13 cellular contexts compared by ENCODE assay signal in the genomic region with DNA sequence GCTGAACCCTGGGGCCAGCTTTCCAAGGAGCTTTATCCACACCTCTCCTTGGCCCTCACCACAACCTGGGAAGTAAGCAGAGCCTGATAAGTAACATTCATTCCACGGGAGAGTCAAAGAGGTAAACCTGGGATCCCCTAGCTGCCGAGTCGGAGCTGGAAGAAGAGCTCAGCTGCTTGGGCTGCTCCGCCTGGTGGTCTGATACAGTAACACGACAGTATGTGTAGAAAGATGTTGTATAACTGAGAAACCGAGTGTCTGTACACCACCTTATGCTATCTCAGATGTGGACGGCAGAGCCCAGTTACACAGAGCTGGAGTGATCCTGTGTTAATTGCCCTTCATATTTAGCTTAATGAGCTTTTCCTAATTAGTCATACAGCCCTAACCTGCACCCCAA.
DNase-seq lines count a peak whose midpoint lies in the region; ATAC-seq, FAIRE-seq and TF ChIP-seq lines count a peak whose summit lies in the region.
"Had no signal": no experiment of that assay in that cellular context is flagged by ENCODE, and none has a peak within 500 bp of the region (broad histone marks: within the 10 kb centered on the region; RNA-seq: fewer than 3 reads in every experiment).

No MANE protein-coding gene starts in this region.

- H3K4me1 ChIP-seq in HepG2 (ENCODE audit: insufficient read depth, low read length) = no peaks in the 10 kb centered on the region
- peaks cover 0 to 8% (median 0%) of the 10 kb centered on the region in 4 donors for H3K4me1 ChIP-seq in right lobe of liver
- H3K4me1 ChIP-seq: uterus had no signal

- H3K36me3 Mint-ChIP-seq in chondrocyte (ENCODE audit: low read depth) = no peaks in the 10 kb centered on the region

- in situ Hi-C loops in HepG2 (cut with HindIII; ENCODE audit: extremely low pct_ligation_motif_present, low pct_unique_long_range_greater_than_20kb) = no loop called here

- TF ChIP-seq RAD21 in HepG2 (CRISPR knock-in tag; IDR thresholded peaks at IDR 0.05) = no peak

- H3K79me2 ChIP-seq in HepG2 (ENCODE audit: insufficient read depth, low read length) = no peaks in the 10 kb centered on the region

- 0 out of 2 replicates have a peak, but pooled peaks cover 6% of the 10 kb centered on the region for H3K9me3 ChIP-seq in HepG2 (ENCODE audit: low read length)
- H3K9me3 ChIP-seq in right lobe of liver = no peaks in the 10 kb centered on the region
- H3K9me3 ChIP-seq: uterus had no signal

- DNase-seq in HepG2 (ENCODE audit: low spot score) (peak; percentile 35), right lobe of liver (no peak), NCI-H2227 treated with DMSO at 0.1 percent for 48 hours (lab: John Stamatoyannopoulos, UW) (peak; percentile 24), chondrocyte (ENCODE audit: low spot score) (no peak), HK-2 (ENCODE audit: unreplicated experiment) (no peak), NCI-H774 (lab: John Stamatoyannopoulos, UW) (no peak), NCI-H2029 (lab: John Stamatoyannopoulos, UW) (no peak)
- DNase-seq: activated CD4-positive, alpha-beta T cell treated with anti-CD3 and anti-CD28 coated beads for 36 hours; aorta; NCI-H524 treated with DMSO at 0.1 percent for 48 hours; stimulated activated CD4-positive, alpha-beta T cell treated with anti-CD3 and anti-CD28 coated beads, Interleukin-4, amount 100 ng/mL, for 24 hours; uterus had no signal

- no peak overlapping the region for H3K9ac ChIP-seq in HepG2 (ENCODE audit: insufficient read depth, low read depth, low read length)

- H3K9me3 Mint-ChIP-seq in chondrocyte (ENCODE audit: low read depth) = peaks cover 8% of the 10 kb centered on the region

- ATAC-seq in HepG2 (peak; percentile 94), right lobe of liver (no peak), HG03469 (IDR thresholded peaks at IDR 0.05; ENCODE audit: unreplicated experiment) (no peak)
- ATAC-seq: activated CD4-positive, alpha-beta T cell treated with anti-CD3 and anti-CD28 coated beads for 36 hours had no signal

- peaks cover 60% of the 10 kb centered on the region for H3K27me3 Mint-ChIP-seq in chondrocyte (ENCODE audit: low read depth)

- H3K4me3 ChIP-seq in HepG2 (replicated peaks in 1 of 3; ENCODE audit: insufficient read depth in 1 of 3, low read depth in 2 of 3, low read length in 3 of 3) (no peak overlapping the region), right lobe of liver (no peak overlapping the region)
- H3K4me3 ChIP-seq: uterus had no signal

- TF ChIP-seq POLR2A in HepG2 (IDR thresholded peaks at IDR 0.05; ENCODE audit: insufficient read depth in 1 of 2, low read depth in 2 of 2, low read length in 2 of 2) (no peak), right lobe of liver (IDR thresholded peaks at IDR 0.05) (no peak)

- 2% methylated on average over 7 of the region's 7 CpGs for WGBS in HepG2 (ENCODE audit: low lambda C conversion rate)
- WGBS in right lobe of liver (ENCODE audit: insufficient coverage, low coverage, low lambda C conversion rate, missing lambda C conversion rate) = 66% methylated on average over 7 of the region's 7 CpGs

- no peak overlapping the region for H2AFZ ChIP-seq in HepG2 (ENCODE audit: low read length)

- no peaks in the 10 kb centered on the region for H4K20me1 ChIP-seq in HepG2 (ENCODE audit: insufficient read depth, low read length)

- peak; percentile 32 for FAIRE-seq in HepG2 (lab: Jason Lieb, UNC)

- no peak overlapping the region for H3K4me2 ChIP-seq in HepG2 (ENCODE audit: low read depth, low read length)

- POLR2A ChIA-PET in HepG2 (lab: Yijun Ruan, JAX) = no interaction called here

- peak; percentile 47 for TF ChIP-seq CTCF in HepG2 (CRISPR knock-in tag; IDR thresholded peaks at IDR 0.05)
- TF ChIP-seq CTCF in right lobe of liver (IDR thresholded peaks at IDR 0.05) = no peak
- peak; percentile 65 for TF ChIP-seq CTCF in chondrocyte (IDR thresholded peaks at IDR 0.05)

- H3K27ac ChIP-seq in HepG2 (ENCODE audit: extremely low read length, insufficient read depth, low read length) (no peak overlapping the region), right lobe of liver (no peak overlapping the region)
- H3K27ac ChIP-seq: uterus had no signal

- no peak for TF ChIP-seq EP300 in HepG2 (IDR thresholded peaks at IDR 0.05; ENCODE audit: low read depth in 2 of 2, low read length in 2 of 2)
- no peak for TF ChIP-seq EP300 in HepG2 (CRISPR knock-in tag; IDR thresholded peaks at IDR 0.05; ENCODE audit: borderline replicate concordance)

- H3K36me3 ChIP-seq in HepG2 (replicated peaks in 1 of 2; ENCODE audit: control insufficient read depth in 1 of 2, insufficient read depth in 2 of 2, low read length in 2 of 2) (no peaks in the 10 kb centered on the region), right lobe of liver (no peaks in the 10 kb centered on the region)
- H3K36me3 ChIP-seq: uterus had no signal

- CTCF ChIA-PET in HepG2 (lab: Yijun Ruan, JAX; ENCODE audit: low intra/inter-chr PET ratio, low total read pairs) = no interaction called here

- no peaks in the 10 kb centered on the region for H3K4me1 Mint-ChIP-seq in chondrocyte (ENCODE audit: low read depth)

- no peak overlapping the region for H3K4me3 Mint-ChIP-seq in chondrocyte (ENCODE audit: unreplicated experiment)
- H3K4me3 Mint-ChIP-seq: activated CD4-positive, alpha-beta T cell treated with anti-CD3 and anti-CD28 coated beads for 36 hours had no signal

- H3K27ac Mint-ChIP-seq in chondrocyte (ENCODE audit: unreplicated experiment) = no peak overlapping the region
- H3K27ac Mint-ChIP-seq: activated CD4-positive, alpha-beta T cell treated with anti-CD3 and anti-CD28 coated beads for 36 hours had no signal

- H3K27me3 ChIP-seq in HepG2 (ENCODE audit: control insufficient read depth in 1 of 2, insufficient read depth in 2 of 2, low read length in 2 of 2) (peaks cover 0 to 11% of the 10 kb centered on the region in 2 experiments; a peak in 2 of 5 replicates), right lobe of liver (no peaks in the 10 kb centered on the region)
- H3K27me3 ChIP-seq: uterus had no signal

- BruUV-seq in HepG2 (replicated peaks; lab: Mats Ljungman, UMichigan) = no TSS peak

- intact Hi-C loops in HepG2 (cut with micrococcal nuclease; ENCODE audit: unreplicated experiment) (loop anchor here (5.0 kb wide), 1 partner anchor 520 kb away; no protein-coding TSS in a partner anchor), right lobe of liver (cut with DNase I) (no loop called here)

TF ChIP-seq in HepG2, 621 proteins besides CTCF, POLR2A, EP300 and RAD21 (continues in another document):
- peak; percentile 54; the same call in 1 of the 2 replicates for TF ChIP-seq SMC3 (IDR thresholded peaks at IDR 0.05; ENCODE audit: low read length)
- TF ChIP-seq GATA4 (IDR thresholded peaks at IDR 0.05; ENCODE audit: borderline replicate concordance, low read depth) = no peak
- no peak for TF ChIP-seq HNF4G (IDR thresholded peaks at IDR 0.05; ENCODE audit: borderline replicate concordance, low read depth, low read length)
- TF ChIP-seq HNF4G (CRISPR knock-in tag; IDR thresholded peaks at IDR 0.05; ENCODE audit: borderline replicate concordance, low read depth) = no peak
- TF ChIP-seq, protein P1, sequence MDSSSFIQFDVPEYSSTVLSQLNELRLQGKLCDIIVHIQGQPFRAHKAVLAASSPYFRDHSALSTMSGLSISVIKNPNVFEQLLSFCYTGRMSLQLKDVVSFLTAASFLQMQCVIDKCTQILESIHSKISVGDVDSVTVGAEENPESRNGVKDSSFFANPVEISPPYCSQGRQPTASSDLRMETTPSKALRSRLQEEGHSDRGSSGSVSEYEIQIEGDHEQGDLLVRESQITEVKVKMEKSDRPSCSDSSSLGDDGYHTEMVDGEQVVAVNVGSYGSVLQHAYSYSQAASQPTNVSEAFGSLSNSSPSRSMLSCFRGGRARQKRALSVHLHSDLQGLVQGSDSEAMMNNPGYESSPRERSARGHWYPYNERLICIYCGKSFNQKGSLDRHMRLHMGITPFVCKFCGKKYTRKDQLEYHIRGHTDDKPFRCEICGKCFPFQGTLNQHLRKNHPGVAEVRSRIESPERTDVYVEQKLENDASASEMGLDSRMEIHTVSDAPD (CRISPR knock-in tag; IDR thresholded peaks at IDR 0.05) = no peak
- no peak for TF ChIP-seq GATAD1 (CRISPR knock-in tag; IDR thresholded peaks at IDR 0.05)
- no peak for TF ChIP-seq KLF12 (CRISPR knock-in tag; IDR thresholded peaks at IDR 0.05; ENCODE audit: borderline replicate concordance)
- TF ChIP-seq MLLT10 (CRISPR knock-in tag; IDR thresholded peaks at IDR 0.05) = no peak
- no peak for TF ChIP-seq MATR3 (CRISPR knock-in tag; IDR thresholded peaks at IDR 0.05)
- TF ChIP-seq ZSCAN25 (CRISPR knock-in tag; IDR thresholded peaks at IDR 0.05) = 0 out of 2 replicates have a peak, but pooled peaks have one; percentile 44
- TF ChIP-seq, protein P2, sequence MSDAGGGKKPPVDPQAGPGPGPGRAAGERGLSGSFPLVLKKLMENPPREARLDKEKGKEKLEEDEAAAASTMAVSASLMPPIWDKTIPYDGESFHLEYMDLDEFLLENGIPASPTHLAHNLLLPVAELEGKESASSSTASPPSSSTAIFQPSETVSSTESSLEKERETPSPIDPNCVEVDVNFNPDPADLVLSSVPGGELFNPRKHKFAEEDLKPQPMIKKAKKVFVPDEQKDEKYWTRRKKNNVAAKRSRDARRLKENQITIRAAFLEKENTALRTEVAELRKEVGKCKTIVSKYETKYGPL (CRISPR knock-in tag; IDR thresholded peaks at IDR 0.05) = peak; percentile 78; the same call in 1 of the 2 replicates
- TF ChIP-seq HOXA3 (CRISPR knock-in tag; IDR thresholded peaks at IDR 0.05) = no peak
- TF ChIP-seq, protein P3, sequence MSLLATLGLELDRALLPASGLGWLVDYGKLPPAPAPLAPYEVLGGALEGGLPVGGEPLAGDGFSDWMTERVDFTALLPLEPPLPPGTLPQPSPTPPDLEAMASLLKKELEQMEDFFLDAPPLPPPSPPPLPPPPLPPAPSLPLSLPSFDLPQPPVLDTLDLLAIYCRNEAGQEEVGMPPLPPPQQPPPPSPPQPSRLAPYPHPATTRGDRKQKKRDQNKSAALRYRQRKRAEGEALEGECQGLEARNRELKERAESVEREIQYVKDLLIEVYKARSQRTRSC (CRISPR knock-in tag; IDR thresholded peaks at IDR 0.05; ENCODE audit: low read depth) = no peak
- no peak for TF ChIP-seq ZNF30 (CRISPR knock-in tag; IDR thresholded peaks at IDR 0.05)
- TF ChIP-seq ZNF234 (CRISPR knock-in tag; conservative IDR thresholded peaks at IDR 0.05) = no peak
- no peak for TF ChIP-seq TCF7 (IDR thresholded peaks at IDR 0.05; ENCODE audit: low read depth)
- TF ChIP-seq, protein P4, sequence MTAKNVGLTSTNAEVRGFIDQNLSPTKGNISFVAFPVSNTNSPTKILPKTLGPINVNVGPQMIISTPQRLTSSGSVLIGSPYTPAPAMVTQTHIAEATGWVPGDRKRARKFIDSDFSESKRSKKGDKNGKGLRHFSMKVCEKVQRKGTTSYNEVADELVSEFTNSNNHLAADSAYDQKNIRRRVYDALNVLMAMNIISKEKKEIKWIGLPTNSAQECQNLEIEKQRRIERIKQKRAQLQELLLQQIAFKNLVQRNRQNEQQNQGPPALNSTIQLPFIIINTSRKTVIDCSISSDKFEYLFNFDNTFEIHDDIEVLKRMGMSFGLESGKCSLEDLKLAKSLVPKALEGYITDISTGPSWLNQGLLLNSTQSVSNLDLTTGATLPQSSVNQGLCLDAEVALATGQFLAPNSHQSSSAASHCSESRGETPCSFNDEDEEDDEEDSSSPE (CRISPR knock-in tag; IDR thresholded peaks at IDR 0.05) = no peak

Comparison
In these comparisons a context has a peak if more than half of its experiments do, and no peak if none do; other contexts are left out.
1. DNase-seq: peak in HepG2 (single experiment) and NCI-H2227 treated with DMSO at 0.1 percent for 48 hours (single experiment); none in right lobe of liver (0 of 3), chondrocyte (single experiment), HK-2 (single experiment), NCI-H774 (single experiment) and NCI-H2029 (single experiment).
2. CTCF ChIP-seq: peak in HepG2 (single experiment) and chondrocyte (single experiment); none in right lobe of liver (0 of 4).